Comparison of ENCODE assay signal across 8 cellular contexts in the genomic region with DNA sequence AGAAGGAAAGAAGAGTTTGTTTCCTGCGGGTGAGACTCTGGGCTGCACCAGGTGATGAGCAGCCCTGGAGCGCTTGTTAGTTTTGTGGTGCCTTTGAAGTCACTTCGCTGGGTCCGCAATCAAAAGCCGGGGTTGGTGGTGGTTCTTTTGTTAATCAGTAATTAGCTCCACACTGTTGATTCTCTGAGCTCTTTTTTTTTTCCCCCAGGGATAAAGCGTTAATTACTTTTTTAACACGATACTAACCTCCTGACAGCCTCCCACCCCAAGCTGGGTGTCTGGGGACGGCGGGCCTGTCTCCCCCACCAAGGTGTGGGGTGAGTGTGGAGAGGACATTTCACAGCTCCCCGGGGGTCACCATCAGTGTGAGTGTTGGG. TPM values are rescaled to one million over a fixed set of nuclear protein-coding genes. Genes with fewer than 3 reads are reported as not detected.
DNase-seq lines count a peak whose midpoint lies in the region; ATAC-seq and TF ChIP-seq lines count a peak whose summit lies in the region.

No MANE protein-coding gene starts in this region.

- no peak for ATAC-seq in activated CD8-positive, alpha-beta memory T cell treated with anti-CD3 and anti-CD28 coated beads, Interleukin-2, amount 10 ng/mL, durations not matched to agents 7 days and 5 days

- in situ Hi-C loops in GM13977 (cut with MboI; ENCODE audit: low pct_unique_long_range_greater_than_20kb, low sequenced_read_pairs, unreplicated experiment): no loop called here
- in situ Hi-C loops in KBM-7 (cut with MboI; ENCODE audit: low pct_unique_long_range_greater_than_20kb, low sequenced_read_pairs): no loop called here

- H3K4me3 Mint-ChIP-seq in activated CD8-positive, alpha-beta memory T cell treated with anti-CD3 and anti-CD28 coated beads, Interleukin-2, amount 10 ng/mL, durations not matched to agents 7 days and 5 days: no peak overlapping the region
- H3K4me3 Mint-ChIP-seq in activated CD4-positive, alpha-beta T cell treated with anti-CD3 and anti-CD28 coated beads, Interleukin-2, amount 10 ng/mL, durations not matched to agents 7 days and 5 days: peak overlapping the region; percentile 37

- TF ChIP-seq CTCF in GM13977 (IDR thresholded peaks at IDR 0.05; ENCODE audit: extremely low read depth, insufficient read depth, missing control alignments): no peak

- CTCF ChIA-PET in activated CD8-positive, alpha-beta memory T cell treated with anti-CD3 and anti-CD28 coated beads, Interleukin-2, amount 10 ng/mL, durations not matched to agents 7 days and 5 days (lab: Charles Lee): interaction anchor here (1.1 to 1.4 kb wide), 2 partner anchors 38 to 111 kb away, joined by 3 to 5 read pairs; no protein-coding TSS in a partner anchor
- CTCF ChIA-PET in activated CD4-positive, alpha-beta T cell treated with anti-CD3 and anti-CD28 coated beads, Interleukin-2, amount 10 ng/mL, durations not matched to agents 7 days and 5 days (lab: Charles Lee): interaction anchor here (1.3 kb wide), 1 partner anchor 48 kb away, joined by 4 read pairs; no protein-coding TSS in a partner anchor

- H3K4me3 ChIP-seq in effector memory CD4-positive, alpha-beta T cell (ENCODE audit: insufficient read depth, low read depth, low read length, poor library complexity, severe bottlenecking): no peak overlapping the region

- H3K4me1 Mint-ChIP-seq in activated CD8-positive, alpha-beta memory T cell treated with anti-CD3 and anti-CD28 coated beads, Interleukin-2, amount 10 ng/mL, durations not matched to agents 7 days and 5 days: peaks cover 52% of the 10 kb centered on the region
- peaks cover 61% of the 10 kb centered on the region for H3K4me1 Mint-ChIP-seq in activated CD4-positive, alpha-beta T cell treated with anti-CD3 and anti-CD28 coated beads, Interleukin-2, amount 10 ng/mL, durations not matched to agents 7 days and 5 days

- no peak for DNase-seq in activated CD8-positive, alpha-beta memory T cell treated with anti-CD3 and anti-CD28 coated beads, Interleukin-2, amount 10 ng/mL, durations not matched to agents 7 days and 5 days
- DNase-seq in activated CD8-positive, alpha-beta memory T cell treated with anti-CD3 and anti-CD28 coated beads for 24 hours: no peak
- DNase-seq in activated CD4-positive, alpha-beta T cell treated with anti-CD3 and anti-CD28 coated beads, Interleukin-2, amount 10 ng/mL, durations not matched to agents 7 days and 5 days: peak; percentile 59
- DNase-seq in effector memory CD4-positive, alpha-beta T cell: peak in 1 of 3 donors; percentile 23
- peak; percentile 7 for DNase-seq in stimulated activated naive CD4-positive, alpha-beta T cell treated with Interleukin-2 at 50 U/mL for 16 hours (lab: John Stamatoyannopoulos, UW)
- DNase-seq in GM13977 (ENCODE audit: low spot score) (no peak), KBM-7 (no peak), HT-29 (ENCODE audit: low spot score) (no peak)

- POLR2A ChIA-PET in activated CD4-positive, alpha-beta T cell treated with anti-CD3 and anti-CD28 coated beads, Interleukin-2, amount 10 ng/mL, durations not matched to agents 7 days and 5 days (lab: Charles Lee): no interaction called here

- H3K36me3 Mint-ChIP-seq in activated CD8-positive, alpha-beta memory T cell treated with anti-CD3 and anti-CD28 coated beads, Interleukin-2, amount 10 ng/mL, durations not matched to agents 7 days and 5 days: peaks cover 20% of the 10 kb centered on the region
- H3K36me3 Mint-ChIP-seq in activated CD4-positive, alpha-beta T cell treated with anti-CD3 and anti-CD28 coated beads, Interleukin-2, amount 10 ng/mL, durations not matched to agents 7 days and 5 days (ENCODE audit: low read depth): peaks cover 6% of the 10 kb centered on the region

- no peaks in the 10 kb centered on the region for H3K27me3 Mint-ChIP-seq in activated CD8-positive, alpha-beta memory T cell treated with anti-CD3 and anti-CD28 coated beads, Interleukin-2, amount 10 ng/mL, durations not matched to agents 7 days and 5 days
- no peaks in the 10 kb centered on the region for H3K27me3 Mint-ChIP-seq in activated CD4-positive, alpha-beta T cell treated with anti-CD3 and anti-CD28 coated beads, Interleukin-2, amount 10 ng/mL, durations not matched to agents 7 days and 5 days

- H3K27me3 ChIP-seq in effector memory CD4-positive, alpha-beta T cell (replicated peaks; ENCODE audit: control insufficient read depth, insufficient read depth, low read length, poor library complexity, severe bottlenecking): no peaks in the 10 kb centered on the region

- H3K4me1 ChIP-seq in effector memory CD4-positive, alpha-beta T cell (ENCODE audit: control insufficient read depth, insufficient read depth, low read length, poor library complexity, severe bottlenecking): peaks cover 32% of the 10 kb centered on the region

- peak overlapping the region; percentile 58 for H3K27ac Mint-ChIP-seq in activated CD8-positive, alpha-beta memory T cell treated with anti-CD3 and anti-CD28 coated beads, Interleukin-2, amount 10 ng/mL, durations not matched to agents 7 days and 5 days
- peak overlapping the region; percentile 87 for H3K27ac Mint-ChIP-seq in activated CD4-positive, alpha-beta T cell treated with anti-CD3 and anti-CD28 coated beads, Interleukin-2, amount 10 ng/mL, durations not matched to agents 7 days and 5 days

- H3K9me3 Mint-ChIP-seq in activated CD8-positive, alpha-beta memory T cell treated with anti-CD3 and anti-CD28 coated beads, Interleukin-2, amount 10 ng/mL, durations not matched to agents 7 days and 5 days (ENCODE audit: low read depth): no peaks in the 10 kb centered on the region
- no peaks in the 10 kb centered on the region for H3K9me3 Mint-ChIP-seq in activated CD4-positive, alpha-beta T cell treated with anti-CD3 and anti-CD28 coated beads, Interleukin-2, amount 10 ng/mL, durations not matched to agents 7 days and 5 days

- H3K27ac ChIP-seq in effector memory CD4-positive, alpha-beta T cell (ENCODE audit: insufficient read depth, low read length, poor library complexity, severe bottlenecking): peak overlapping the region; percentile 47

- no peaks in the 10 kb centered on the region for H3K9me3 ChIP-seq in effector memory CD4-positive, alpha-beta T cell (ENCODE audit: control insufficient read depth, low read length)

- peaks cover 9% of the 10 kb centered on the region for H3K36me3 ChIP-seq in effector memory CD4-positive, alpha-beta T cell (ENCODE audit: control insufficient read depth, insufficient read depth, low read length)

RNA-seq across cellular contexts. Expression of a gene that starts 56.6 kb away (rescaled TPM):
- 100 to 1,000 TPM in 1 of 2 experiments, 10 to 100 TPM in 1; 94.3 to 101 TPM for total RNA-seq in activated CD8-positive, alpha-beta memory T cell treated with anti-CD3 and anti-CD28 coated beads, Interleukin-2, amount 10 ng/mL, durations not matched to agents 7 days and 5 days
- 10 to 100 TPM; 80.3 to 93.1 TPM for total RNA-seq in activated CD4-positive, alpha-beta T cell treated with anti-CD3 and anti-CD28 coated beads, Interleukin-2, amount 10 ng/mL, durations not matched to agents 7 days and 5 days
- total RNA-seq in HT-29 (2014; rRNA removed; shearing (Covaris generic)): 31.6 and 39.6 TPM in 2 replicates

Comparison
In these comparisons a context has a peak if more than half of its experiments do, and no peak if none do; other contexts are left out.
1. DNase-seq: peak in activated CD4-positive, alpha-beta T cell treated with anti-CD3 and anti-CD28 coated beads, Interleukin-2, amount 10 ng/mL, durations not matched to agents 7 days and 5 days (single experiment) and stimulated activated naive CD4-positive, alpha-beta T cell treated with Interleukin-2 at 50 U/mL for 16 hours (single experiment); none in activated CD8-positive, alpha-beta memory T cell treated with anti-CD3 and anti-CD28 coated beads, Interleukin-2, amount 10 ng/mL, durations not matched to agents 7 days and 5 days (single experiment), activated CD8-positive, alpha-beta memory T cell treated with anti-CD3 and anti-CD28 coated beads for 24 hours (single experiment), GM13977 (single experiment), KBM-7 (single experiment) and HT-29 (single experiment).